ENCODE assay signal across 25 cellular contexts in genomic region chr6:113439861-113440260, GRCh38.
"Had no signal": no experiment of that assay in that cellular context is flagged by ENCODE, and none has a peak within 500 bp of the region (broad histone marks: within the 10 kb centered on the region; RNA-seq: fewer than 3 reads in every experiment).

No MANE protein-coding gene starts in this region.

- H3K36me3 ChIP-seq: esophagus squamous epithelium, heart right ventricle, left lung, prostate gland, spleen, tibial artery had no signal

- H3K9me3 ChIP-seq: esophagus squamous epithelium, heart right ventricle, left lung, prostate gland, spleen, testis, tibial artery had no signal

- DNase-seq: dermis blood vessel endothelial cell; effector memory CD4-positive, alpha-beta T cell; erythroblast; esophagus squamous epithelium; foreskin melanocyte; glutamatergic neuron; heart right ventricle; hippocampal formation; left cardiac atrium; left lung; mesendoderm; naive thymus-derived CD8-positive, alpha-beta T cell; nephron progenitor cell; nucleus accumbens; right cardiac atrium; spleen; stimulated activated CD4-positive, alpha-beta T cell treated with anti-CD3 and anti-CD28 coated beads, Interleukin-4, amount 100 ng/mL, for 4 hours; stimulated activated naive CD8-positive, alpha-beta T cell treated with anti-CD3 and anti-CD28 coated beads, Interleukin-15, Interleukin-2, amounts not matched to agents 100 U/mL and 50 U/mL, for 24 hours; substantia nigra; testis; tibial artery had no signal

- H3K4me3 ChIP-seq: coronary artery, esophagus squamous epithelium, heart right ventricle, left lung, prostate gland, skin epidermis, spleen, testis, tibial artery had no signal

- H3K27ac ChIP-seq: coronary artery, esophagus squamous epithelium, heart right ventricle, left lung, prostate gland, skin epidermis, spleen, testis, tibial artery had no signal

- ATAC-seq: heart right ventricle; left cardiac atrium; left lung; naive thymus-derived CD8-positive, alpha-beta T cell; right cardiac atrium; stimulated activated memory B cell treated with anti-CD40 and anti-IgM and Interleukin-4, amounts not matched to agents 10 μg/mL and 1 μg/mL and 100 μg/mL, for 72 hours; stimulated activated naive CD8-positive, alpha-beta T cell treated with anti-CD3 and anti-CD28 coated beads, Interleukin-15, Interleukin-2, amounts not matched to agents 100 U/mL and 50 U/mL, for 24 hours had no signal

- H3K27me3 ChIP-seq: esophagus squamous epithelium, heart right ventricle, left lung, spleen, testis, tibial artery had no signal
